ENCODE assay signal across 24 cellular contexts in genomic region chr6:31732029-31732428, GRCh38. TPM values are rescaled to one million over a fixed set of nuclear protein-coding genes. Genes with fewer than 3 reads are reported as not detected.
DNase-seq lines count a peak whose midpoint lies in the region; ATAC-seq, FAIRE-seq and TF ChIP-seq lines count a peak whose summit lies in the region.
"Had no signal": no experiment of that assay in that cellular context is flagged by ENCODE, and none has a peak within 500 bp of the region (broad histone marks: within the 10 kb centered on the region; RNA-seq: fewer than 3 reads in every experiment).

No MANE protein-coding gene starts in this region.

- no peak for TF ChIP-seq RAD21 in K562 (CRISPR knock-in tag; conservative IDR thresholded peaks at IDR 0.05 in 1 of 2, IDR thresholded peaks at IDR 0.05 in 1 of 2)

- DNase-seq in Calu3 (no peak), K562 (ENCODE audit: extremely low read depth in 1 of 4, low spot score in 3 of 4) (no peak), cerebellar nuclear complex (lab: John Stamatoyannopoulos, UW) (no peak), gastrocnemius medialis (no peak)
- no peak for DNase-seq in effector CD8-positive, alpha-beta T cell (lab: John Stamatoyannopoulos, UW)
- DNase-seq: activated naive CD8-positive, alpha-beta T cell treated with anti-CD3 and anti-CD28 coated beads for 36 hours; C1 segment of cervical spinal cord; DMS79 treated with DMSO at 0.1 percent for 48 hours; erythroblast; NCI-H1436 treated with DMSO at 0.1 percent for 48 hours; NCI-H774; PC-3; SJCRH30; stimulated activated CD4-positive, alpha-beta T cell treated with anti-CD3 and anti-CD28 coated beads, Interleukin-4, amount 100 ng/mL, for 4 hours had no signal

- no peaks in the 10 kb centered on the region for H3K9me3 Mint-ChIP-seq in Calu3 (ENCODE audit: low read depth, unreplicated experiment)
- H3K9me3 Mint-ChIP-seq in nephron: no peaks in the 10 kb centered on the region
- H3K9me3 Mint-ChIP-seq: activated naive CD8-positive, alpha-beta T cell treated with anti-CD3 and anti-CD28 coated beads for 36 hours; brain had no signal

- H3K36me3 ChIP-seq in BLaER1 treated with 17β-estradiol and CSF1 and Interleukin-3, amounts not matched to agents 10 nM and 100 nM: peaks cover 43 to 51% (median 47%) of the 10 kb centered on the region in 11 experiments
- H3K36me3 ChIP-seq in K562 (ENCODE audit: control insufficient read depth, insufficient read depth, low read length): peaks cover 72% of the 10 kb centered on the region
- peaks cover 0 to 15% of the 10 kb centered on the region in 2 donors for H3K36me3 ChIP-seq in gastrocnemius medialis

- H3K4me3 ChIP-seq in BLaER1 treated with 17β-estradiol and CSF1 and Interleukin-3, amounts not matched to agents 10 nM and 100 nM: peak overlapping the region in 4 of 10 experiments; percentile 13 to 98 (median 31); a peak in 3 of 20 replicates
- H3K4me3 ChIP-seq in K562 (no peak overlapping the region), gastrocnemius medialis (no peak overlapping the region)
- H3K4me3 ChIP-seq: SJCRH30, skin epidermis had no signal

- H3K27me3 Mint-ChIP-seq in Calu3 (ENCODE audit: unreplicated experiment): no peaks in the 10 kb centered on the region
- H3K27me3 Mint-ChIP-seq in nephron (ENCODE audit: low read depth): no peaks in the 10 kb centered on the region
- H3K27me3 Mint-ChIP-seq: activated naive CD8-positive, alpha-beta T cell treated with anti-CD3 and anti-CD28 coated beads for 36 hours had no signal

- FAIRE-seq in K562 (lab: Jason Lieb, UNC): no peak
- FAIRE-seq: frontal cortex, HTR-8/SVneo had no signal

- TF ChIP-seq POLR2A in K562 (conservative IDR thresholded peaks at IDR 0.05) (no peak), gastrocnemius medialis (IDR thresholded peaks at IDR 0.05) (no peak)

- H3K27ac ChIP-seq in BLaER1 treated with 17β-estradiol and CSF1 and Interleukin-3, amounts not matched to agents 10 nM and 100 nM: peak overlapping the region in 2 of 11 experiments; percentile 10 to 11; a peak in 3 of 22 replicates
- H3K27ac ChIP-seq in K562 (ENCODE audit: extremely low read depth, low read depth, low read length) (peak overlapping the region; percentile 19; the same call in 1 of the 3 replicates), gastrocnemius medialis (no peak overlapping the region)
- H3K27ac ChIP-seq: SJCRH30 had no signal

- H3K4me3 Mint-ChIP-seq in Calu3 (ENCODE audit: low read depth, unreplicated experiment) (no peak overlapping the region), nephron (peak overlapping the region; percentile 31 to 98 (median 54))
- H3K4me3 Mint-ChIP-seq: activated naive CD8-positive, alpha-beta T cell treated with anti-CD3 and anti-CD28 coated beads for 36 hours had no signal

- H3K4me1 Mint-ChIP-seq in Calu3 (ENCODE audit: low read depth, unreplicated experiment): peaks cover 34% of the 10 kb centered on the region
- H3K4me1 Mint-ChIP-seq in nephron: peaks cover 46% of the 10 kb centered on the region

- peak overlapping the region in 10 of 11 experiments; percentile 8 to 100 (median 96); a peak in 17 of 22 replicates for H3K4me2 ChIP-seq in BLaER1 treated with 17β-estradiol and CSF1 and Interleukin-3, amounts not matched to agents 10 nM and 100 nM
- H3K4me2 ChIP-seq in K562 (ENCODE audit: insufficient read depth, low read length): no peak overlapping the region

- H2AFZ ChIP-seq in K562 (ENCODE audit: low read depth, low read length): no peak overlapping the region

- H3K79me2 ChIP-seq in K562 (ENCODE audit: control insufficient read depth, insufficient read depth, low read length): peaks cover 65% of the 10 kb centered on the region

- H3K9me3 ChIP-seq in BLaER1 treated with 17β-estradiol and CSF1 and Interleukin-3, amounts not matched to agents 10 nM and 100 nM (replicated peaks in 1 of 11): 0 out of 22 replicates have a peak, but pooled peaks cover 0 to 3% (median 0%) of the 10 kb centered on the region in 11 experiments
- no peaks in the 10 kb centered on the region for H3K9me3 ChIP-seq in K562 (replicated peaks; ENCODE audit: control insufficient read depth, insufficient read depth, low read depth, low read length)
- no peaks in the 10 kb centered on the region for H3K9me3 ChIP-seq in gastrocnemius medialis
- H3K9me3 ChIP-seq: SJCRH30 had no signal

- BruUV-seq in Calu3 (replicated peaks; lab: Mats Ljungman, UMichigan) (TSS peak; percentile 0), K562 (replicated peaks; lab: Mats Ljungman, UMichigan) (no TSS peak)

- no peaks in the 10 kb centered on the region for H3K27me3 ChIP-seq in BLaER1 treated with 17β-estradiol and CSF1 and Interleukin-3, amounts not matched to agents 10 nM and 100 nM
- no peaks in the 10 kb centered on the region for H3K27me3 ChIP-seq in K562 (ENCODE audit: control insufficient read depth in 2 of 2, insufficient read depth in 2 of 2, low read length in 2 of 2)
- peaks cover 0 to 12% (median 5%) of the 10 kb centered on the region in 3 donors for H3K27me3 ChIP-seq in gastrocnemius medialis
- H3K27me3 ChIP-seq: SJCRH30 had no signal

- H3K9ac ChIP-seq in BLaER1 treated with 17β-estradiol and CSF1 and Interleukin-3, amounts not matched to agents 10 nM and 100 nM: peak overlapping the region in 8 of 11 experiments; percentile 8 to 91 (median 38); a peak in 8 of 22 replicates
- no peak overlapping the region for H3K9ac ChIP-seq in K562 (ENCODE audit: insufficient read depth in 1 of 2, low read depth in 2 of 2, low read length in 2 of 2)

- CTCF ChIA-PET in Calu3 (lab: Charles Lee) (no interaction called here), K562 (lab: Yijun Ruan, JAX; ENCODE audit: low intra/inter-chr PET ratio) (no interaction called here)

- POLR2A ChIA-PET in K562 (lab: Yijun Ruan, JAX): interaction anchor here (0.6 to 15.0 kb wide), 10 partner anchors 3 to 607 kb away, joined by 3 to 236 read pairs (median 13); partner anchors contain the start of genes ABHD16A, C6orf47, CLIC1 and CSNK2B

- H3K4me1 ChIP-seq in BLaER1 treated with 17β-estradiol and CSF1 and Interleukin-3, amounts not matched to agents 10 nM and 100 nM: peaks cover 64 to 76% (median 72%) of the 10 kb centered on the region in 10 experiments
- H3K4me1 ChIP-seq in K562 (replicated peaks in 1 of 2; ENCODE audit: control insufficient read depth in 2 of 2, insufficient read depth in 2 of 2, low read length in 2 of 2) (peaks cover 43 to 59% of the 10 kb centered on the region in 2 experiments), gastrocnemius medialis (peaks cover 16 to 18% of the 10 kb centered on the region in 2 donors)

- H3K36me3 Mint-ChIP-seq in Calu3 (ENCODE audit: insufficient read depth, unreplicated experiment): peaks cover 92% of the 10 kb centered on the region
- peaks cover 56% of the 10 kb centered on the region for H3K36me3 Mint-ChIP-seq in nephron (ENCODE audit: low read depth)

- no peak for TF ChIP-seq EP300 in K562 (IDR thresholded peaks at IDR 0.05; ENCODE audit: low read length)

- no peak for TF ChIP-seq CTCF in Calu3 (IDR thresholded peaks at IDR 0.05; ENCODE audit: unreplicated experiment)
- no peak for TF ChIP-seq CTCF in K562 (IDR thresholded peaks at IDR 0.05 in 2 of 3, conservative IDR thresholded peaks at IDR 0.05 in 1 of 3; ENCODE audit: insufficient read depth in 2 of 3, low read depth in 1 of 3, low read length in 3 of 3)
- no peak for TF ChIP-seq CTCF in nephron (IDR thresholded peaks at IDR 0.05; ENCODE audit: unreplicated experiment in 3 of 3)
- no peak for TF ChIP-seq CTCF in gastrocnemius medialis (IDR thresholded peaks at IDR 0.05 in 4 of 5, conservative IDR thresholded peaks at IDR 0.05 in 1 of 5)

- WGBS in K562 (ENCODE audit: insufficient coverage, low coverage, missing lambda C conversion rate): 69% methylated on average over 3 of the region's 3 CpGs

- intact Hi-C loops in Calu3 (cut with micrococcal nuclease; ENCODE audit: unreplicated experiment) (no loop called here), K562 (cut with micrococcal nuclease) (loop anchor here (10.0 kb wide), 1 partner anchor 243 kb away; the partner anchor contains the start of gene DXO), gastrocnemius medialis (cut with DNase I; ENCODE audit: low total_unique reads) (loop anchor here (10.0 kb wide), 1 partner anchor 243 kb away; the partner anchor contains the start of gene DXO)

- peaks cover 26 to 51% (median 44%) of the 10 kb centered on the region in 11 experiments for H4K20me1 ChIP-seq in BLaER1 treated with 17β-estradiol and CSF1 and Interleukin-3, amounts not matched to agents 10 nM and 100 nM
- H4K20me1 ChIP-seq in K562 (replicated peaks; ENCODE audit: control insufficient read depth, insufficient read depth, low read length): peaks cover 24% of the 10 kb centered on the region

- in situ Hi-C loops in K562 (cut with MboI) (no loop called here), gastrocnemius medialis (cut with MboI; ENCODE audit: low sequenced_read_pairs in 4 of 4) (no loop called here)

- no peak for ATAC-seq in K562
- ATAC-seq in gastrocnemius medialis: no peak
- ATAC-seq: PC-3 had no signal

- peaks cover 5% of the 10 kb centered on the region for H3K9me1 ChIP-seq in K562 (ENCODE audit: control insufficient read depth, insufficient read depth, low read length)

- H3K27ac Mint-ChIP-seq in Calu3 (ENCODE audit: unreplicated experiment) (no peak overlapping the region), nephron (peak overlapping the region in 2 of 3 experiments; percentile 15 to 28)
- H3K27ac Mint-ChIP-seq: activated naive CD8-positive, alpha-beta T cell treated with anti-CD3 and anti-CD28 coated beads for 36 hours; brain had no signal

RNA-seq across cellular contexts. Expression of gene DDAH2, which starts 2.9 kb away (rescaled TPM):
- 81.4 and 89.6 TPM in 2 replicates for total RNA-seq in Calu3 (2022)
- total RNA-seq in K562 (2011; cell fraction: chromatin; rRNA removed; ENCODE audit: low replicate concordance): 32.6 and 90.1 TPM in 2 replicates
- total RNA-seq in K562 (2011; cell fraction: nucleolus; rRNA removed): 71.7 and 82.4 TPM in 2 replicates
- total RNA-seq in K562 (2011; cell fraction: nucleoplasm; rRNA removed): 58.1 and 66.3 TPM in 2 replicates
- total RNA-seq in K562 (2014; rRNA removed): 45.4 and 59.1 TPM in 2 replicates
- 10.6 and 12.7 TPM in 2 replicates for total RNA-seq in K562 (2014; rRNA removed; fragmentation: Illumina TruSeq; extraction: Trizol)
- total RNA-seq in K562 (2015; rRNA removed; fragmentation: Illumina TruSeq; extraction: Trizol): 32.3 and 34.6 TPM in 2 replicates
- total RNA-seq in K562 (2021): 31.4 and 36.3 TPM in 2 replicates
- polyA plus RNA-seq in K562 (2011; rRNA removed): 21.4 and 30.4 TPM in 2 replicates
- 43.7 and 63.5 TPM in 2 replicates for polyA plus RNA-seq in K562 (2011; cell fraction: cytosol; rRNA removed)
- polyA plus RNA-seq in K562 (2011; cell fraction: nucleus; rRNA removed): 124 and 167 TPM in 2 replicates
- 54.5 and 69.9 TPM in 2 replicates for polyA plus RNA-seq in K562 (2012)
- polyA plus RNA-seq in K562 (2014; fragmentation: Illumina TruSeq; extraction: Trizol): 15.6 and 29.3 TPM in 2 replicates
- 1 to 10 TPM; 1.8 to 3.4 TPM for polyA plus RNA-seq in K562 (2014; fragmentation: Nextera tagmentation; extraction: Ambion mirVana)
- polyA plus RNA-seq in K562 (2014; rRNA removed): 36.2 and 42.1 TPM in 2 replicates
- 3.4 and 4.6 TPM in 2 replicates for polyA minus RNA-seq in K562 (2011; rRNA and poly(A)+ RNA removed)
- 9.1 and 12.9 TPM in 2 replicates for polyA minus RNA-seq in K562 (2011; cell fraction: cytosol; rRNA and poly(A)+ RNA removed)
- polyA minus RNA-seq in K562 (2011; cell fraction: nucleus; rRNA and poly(A)+ RNA removed): 21.1 and 26.4 TPM in 2 replicates
- 10 to 100 TPM; 10.6 to 24.2 (median 15.4) TPM for total RNA-seq in gastrocnemius medialis

RNA-seq across cellular contexts. Expression of gene CLIC1, which starts 4.3 kb away (rescaled TPM):
- total RNA-seq in Calu3 (2022) (943 and 1,109 TPM in 2 replicates), K562 (2014; rRNA removed) (1,815 and 2,459 TPM in 2 replicates), K562 (2014; rRNA removed; fragmentation: Illumina TruSeq; extraction: Trizol) (1,777 and 1,808 TPM in 2 replicates), K562 (2015; rRNA removed; fragmentation: Illumina TruSeq; extraction: Trizol) (1,968 and 1,998 TPM in 2 replicates), K562 (2021) (1,487 and 1,494 TPM in 2 replicates), gastrocnemius medialis (10 to 100 TPM; 20.9 to 41.3 (median 26.3) TPM)
- 323 and 864 TPM in 2 replicates for total RNA-seq in K562 (2011; cell fraction: chromatin; rRNA removed; ENCODE audit: low replicate concordance)
- 1,156 and 1,371 TPM in 2 replicates for total RNA-seq in K562 (2011; cell fraction: nucleolus; rRNA removed)
- total RNA-seq in K562 (2011; cell fraction: nucleoplasm; rRNA removed): 762 and 847 TPM in 2 replicates
- polyA plus RNA-seq in K562 (2011; rRNA removed) (1,850 and 2,419 TPM in 2 replicates), K562 (2014; fragmentation: Illumina TruSeq; extraction: Trizol) (2,238 and 2,336 TPM in 2 replicates), K562 (2014; fragmentation: Nextera tagmentation; extraction: Ambion mirVana) (1,000 to 10,000 TPM; 1,267 to 1,594 TPM), K562 (2014; rRNA removed) (1,650 and 1,824 TPM in 2 replicates)
- 2,072 and 2,650 TPM in 2 replicates for polyA plus RNA-seq in K562 (2011; cell fraction: cytosol; rRNA removed)
- polyA plus RNA-seq in K562 (2011; cell fraction: nucleus; rRNA removed): 706 and 710 TPM in 2 replicates
- polyA plus RNA-seq in K562 (2012): 1,359 and 2,108 TPM in 2 replicates
- 1,034 and 1,248 TPM in 2 replicates for polyA minus RNA-seq in K562 (2011; rRNA and poly(A)+ RNA removed)
- 611 and 812 TPM in 2 replicates for polyA minus RNA-seq in K562 (2011; cell fraction: cytosol; rRNA and poly(A)+ RNA removed)
- 223 and 327 TPM in 2 replicates for polyA minus RNA-seq in K562 (2011; cell fraction: nucleus; rRNA and poly(A)+ RNA removed)

RNA-seq across cellular contexts. Expression of gene MSH5, which starts 7.8 kb away (rescaled TPM):
- 156 and 176 TPM in 2 replicates for total RNA-seq in Calu3 (2022)
- 1,865 and 2,284 TPM in 2 replicates for total RNA-seq in K562 (2011; cell fraction: chromatin; rRNA removed; ENCODE audit: low replicate concordance)
- 827 and 897 TPM in 2 replicates for total RNA-seq in K562 (2011; cell fraction: nucleolus; rRNA removed)
- total RNA-seq in K562 (2011; cell fraction: nucleoplasm; rRNA removed): 1,204 and 1,437 TPM in 2 replicates
- total RNA-seq in K562 (2014; rRNA removed): 21.1 and 34.7 TPM in 2 replicates
- total RNA-seq in K562 (2014; rRNA removed; fragmentation: Illumina TruSeq; extraction: Trizol): 46.6 and 47.6 TPM in 2 replicates
- 34.3 and 37.9 TPM in 2 replicates for total RNA-seq in K562 (2015; rRNA removed; fragmentation: Illumina TruSeq; extraction: Trizol)
- 75.4 and 82.7 TPM in 2 replicates for total RNA-seq in K562 (2021)
- polyA plus RNA-seq in K562 (2011; rRNA removed): 104 and 202 TPM in 2 replicates
- polyA plus RNA-seq in K562 (2011; cell fraction: cytosol; rRNA removed): 42.0 and 70.8 TPM in 2 replicates
- 1,103 and 1,564 TPM in 2 replicates for polyA plus RNA-seq in K562 (2011; cell fraction: nucleus; rRNA removed)
- 30.9 and 84.7 TPM in 2 replicates for polyA plus RNA-seq in K562 (2012)
- 52.5 and 52.8 TPM in 2 replicates for polyA plus RNA-seq in K562 (2014; fragmentation: Illumina TruSeq; extraction: Trizol)
- 10 to 100 TPM; 12.5 to 14.0 TPM for polyA plus RNA-seq in K562 (2014; fragmentation: Nextera tagmentation; extraction: Ambion mirVana)
- polyA plus RNA-seq in K562 (2014; rRNA removed): 80.2 and 84.7 TPM in 2 replicates
- 112 and 145 TPM in 2 replicates for polyA minus RNA-seq in K562 (2011; rRNA and poly(A)+ RNA removed)
- polyA minus RNA-seq in K562 (2011; cell fraction: cytosol; rRNA and poly(A)+ RNA removed): 40.0 and 59.2 TPM in 2 replicates
- polyA minus RNA-seq in K562 (2011; cell fraction: nucleus; rRNA and poly(A)+ RNA removed): 239 and 424 TPM in 2 replicates
- 1 to 10 TPM in 3 of 4 donors, under 1 TPM in 1; 0.35 to 7.8 (median 1.6) TPM for total RNA-seq in gastrocnemius medialis

RNA-seq across cellular contexts. Expression of gene MPIG6B, which starts 8.9 kb away (rescaled TPM):
- not detected in 2 replicates for total RNA-seq in Calu3 (2022)
- total RNA-seq in K562 (2011; cell fraction: chromatin; rRNA removed; ENCODE audit: low replicate concordance): 0.23 and 0.79 TPM in 2 replicates
- total RNA-seq in K562 (2011; cell fraction: nucleolus; rRNA removed): 0.79 and 0.83 TPM in 2 replicates
- total RNA-seq in K562 (2011; cell fraction: nucleoplasm; rRNA removed): 0.73 and 1.4 TPM in 2 replicates
- total RNA-seq in K562 (2014; rRNA removed): 0.45 TPM in 1 of 2 replicates, not detected in the other
- total RNA-seq in K562 (2014; rRNA removed; fragmentation: Illumina TruSeq; extraction: Trizol): 0.11 and 0.13 TPM in 2 replicates
- total RNA-seq in K562 (2015; rRNA removed; fragmentation: Illumina TruSeq; extraction: Trizol): 0.14 TPM in 1 of 2 replicates, not detected in the other
- total RNA-seq in K562 (2021): 0.47 and 0.75 TPM in 2 replicates
- polyA plus RNA-seq in K562 (2011; rRNA removed): 0.24 and 0.30 TPM in 2 replicates
- 0.36 and 0.44 TPM in 2 replicates for polyA plus RNA-seq in K562 (2011; cell fraction: cytosol; rRNA removed)
- 0.80 and 2.1 TPM in 2 replicates for polyA plus RNA-seq in K562 (2011; cell fraction: nucleus; rRNA removed)
- polyA plus RNA-seq in K562 (2012): 0.73 and 1.2 TPM in 2 replicates
- polyA plus RNA-seq in K562 (2014; fragmentation: Illumina TruSeq; extraction: Trizol): 0.75 and 0.77 TPM in 2 replicates
- under 1 TPM; 0.15 to 0.32 TPM for polyA plus RNA-seq in K562 (2014; fragmentation: Nextera tagmentation; extraction: Ambion mirVana)
- 0.27 and 1.2 TPM in 2 replicates for polyA plus RNA-seq in K562 (2014; rRNA removed)
- polyA minus RNA-seq in K562 (2011; rRNA and poly(A)+ RNA removed): 0.18 TPM in 1 of 2 replicates, not detected in the other
- 0.48 TPM in 1 of 2 replicates, not detected in the other for polyA minus RNA-seq in K562 (2011; cell fraction: cytosol; rRNA and poly(A)+ RNA removed)
- polyA minus RNA-seq in K562 (2011; cell fraction: nucleus; rRNA and poly(A)+ RNA removed): 0.33 and 0.40 TPM in 2 replicates
- total RNA-seq in gastrocnemius medialis: not detected
- total RNA-seq: dermis microvascular lymphatic vessel endothelial cell, frontal cortex, PC-3, temporal lobe had no signal

RNA-seq across cellular contexts. Expression of gene LY6G6C, which starts 10.5 kb away (rescaled TPM):
- total RNA-seq in Calu3 (2022): 1.0 TPM in 1 of 2 replicates, not detected in the other
- 2.3 and 4.9 TPM in 2 replicates for total RNA-seq in K562 (2011; cell fraction: chromatin; rRNA removed; ENCODE audit: low replicate concordance)
- 1.8 and 2.0 TPM in 2 replicates for total RNA-seq in K562 (2011; cell fraction: nucleolus; rRNA removed)
- total RNA-seq in K562 (2011; cell fraction: nucleoplasm; rRNA removed): 3.0 and 6.3 TPM in 2 replicates
- not detected in 2 replicates for total RNA-seq in K562 (2014; rRNA removed)
- not detected in 2 replicates for total RNA-seq in K562 (2014; rRNA removed; fragmentation: Illumina TruSeq; extraction: Trizol)
- total RNA-seq in K562 (2015; rRNA removed; fragmentation: Illumina TruSeq; extraction: Trizol): not detected in 2 replicates
- 0.20 TPM in 1 of 2 replicates, not detected in the other for total RNA-seq in K562 (2021)
- polyA plus RNA-seq in K562 (2011; rRNA removed): 0.20 and 0.35 TPM in 2 replicates
- 0.32 and 0.40 TPM in 2 replicates for polyA plus RNA-seq in K562 (2011; cell fraction: cytosol; rRNA removed)
- polyA plus RNA-seq in K562 (2011; cell fraction: nucleus; rRNA removed): 2.0 and 2.1 TPM in 2 replicates
- polyA plus RNA-seq in K562 (2012): 0.14 and 0.48 TPM in 2 replicates
- polyA plus RNA-seq in K562 (2014; fragmentation: Illumina TruSeq; extraction: Trizol): 0.33 TPM in 1 of 2 replicates, not detected in the other
- under 1 TPM in 1 of 2 experiments, not detected in 1; 0.06 TPM for polyA plus RNA-seq in K562 (2014; fragmentation: Nextera tagmentation; extraction: Ambion mirVana)
- 0.09 TPM in 1 of 2 replicates, not detected in the other for polyA plus RNA-seq in K562 (2014; rRNA removed)
- polyA minus RNA-seq in K562 (2011; rRNA and poly(A)+ RNA removed): not detected in 2 replicates
- not detected in 2 replicates for polyA minus RNA-seq in K562 (2011; cell fraction: cytosol; rRNA and poly(A)+ RNA removed)
- 0.54 and 0.56 TPM in 2 replicates for polyA minus RNA-seq in K562 (2011; cell fraction: nucleus; rRNA and poly(A)+ RNA removed)
- total RNA-seq in gastrocnemius medialis: not detected
- total RNA-seq: activated naive CD8-positive, alpha-beta T cell treated with anti-CD3 and anti-CD28 coated beads for 36 hours; dermis microvascular lymphatic vessel endothelial cell; frontal cortex; liver; posterior vena cava; SJCRH30 had no signal
- polyA plus RNA-seq: liver had no signal

Comparison
In these comparisons a context has a peak if more than half of its experiments do, and no peak if none do; other contexts are left out.
1. H3K9ac ChIP-seq: peak in BLaER1 treated with 17β-estradiol and CSF1 and Interleukin-3, amounts not matched to agents 10 nM and 100 nM (8 of 11); none in K562 (0 of 2).
2. RNA of gene CLIC1, which starts 4.3 kb away (total RNA-seq): 323 to 2,459 TPM in K562 and 943 to 1,109 TPM in Calu3; 20.9 to 41.3 TPM in gastrocnemius medialis; every median in the first group is over 4 times any median in the second.